8 cellular contexts compared by ENCODE assay signal in genomic region chrX:107537815-107538214, GRCh38.
DNase-seq lines count a peak whose midpoint lies in the region; ATAC-seq, FAIRE-seq and TF ChIP-seq lines count a peak whose summit lies in the region.

No MANE protein-coding gene starts in this region.

- no peak overlapping the region for H4K91ac ChIP-seq in mesenchymal stem cell (ENCODE audit: low read length)

- H2BK5ac ChIP-seq in mesenchymal stem cell (ENCODE audit: low read depth, low read length, poor library complexity, severe bottlenecking): no peak overlapping the region

- no peak overlapping the region for H2BK12ac ChIP-seq in mesenchymal stem cell (ENCODE audit: low read length in 2 of 2)

- H3K4me3 ChIP-seq in bronchial epithelial cell (ENCODE audit: low read depth, low read length) (no peak overlapping the region), mesenchymal stem cell (ENCODE audit: insufficient read depth in 1 of 2, low read depth in 1 of 2, low read length in 2 of 2) (no peak overlapping the region), sigmoid colon (no peak overlapping the region)

- H3K27me3 ChIP-seq in bronchial epithelial cell (ENCODE audit: control insufficient read depth, insufficient read depth, low read length): no peaks in the 10 kb centered on the region
- H3K27me3 ChIP-seq in mesenchymal stem cell (ENCODE audit: control insufficient read depth in 1 of 2, insufficient read depth in 1 of 2, low read length in 2 of 2): peaks cover 5 to 46% of the 10 kb centered on the region in 2 experiments
- no peaks in the 10 kb centered on the region for H3K27me3 ChIP-seq in sigmoid colon

- no peaks in the 10 kb centered on the region for H3K9me3 ChIP-seq in mesenchymal stem cell (ENCODE audit: control insufficient read depth, low read length)
- H3K9me3 ChIP-seq in sigmoid colon: no peaks in the 10 kb centered on the region

- ATAC-seq in HG02798 (IDR thresholded peaks at IDR 0.05; ENCODE audit: poor library complexity, unreplicated experiment) (peak; percentile 50), HG03108 (IDR thresholded peaks at IDR 0.05; ENCODE audit: unreplicated experiment) (no peak)

- H2AK5ac ChIP-seq in mesenchymal stem cell (ENCODE audit: low read length, severe bottlenecking): no peak overlapping the region

- H3K4me2 ChIP-seq in mesenchymal stem cell (ENCODE audit: low read length, poor library complexity, severe bottlenecking): no peak overlapping the region

- H4K8ac ChIP-seq in mesenchymal stem cell (ENCODE audit: low read length): no peak overlapping the region

- H3K4me1 ChIP-seq in mesenchymal stem cell (ENCODE audit: control insufficient read depth, insufficient read depth, low read depth, low read length): no peaks in the 10 kb centered on the region
- no peaks in the 10 kb centered on the region for H3K4me1 ChIP-seq in sigmoid colon

- H3K14ac ChIP-seq in mesenchymal stem cell (ENCODE audit: low read length in 2 of 2): no peak overlapping the region

- no peak overlapping the region for H3K27ac ChIP-seq in RWPE1
- no peak overlapping the region for H3K27ac ChIP-seq in mesenchymal stem cell (ENCODE audit: low read length, poor library complexity, severe bottlenecking)
- H3K27ac ChIP-seq in sigmoid colon: no peak overlapping the region

- H3K36me3 ChIP-seq in bronchial epithelial cell (ENCODE audit: control insufficient read depth, insufficient read depth, low read length) (no peaks in the 10 kb centered on the region), mesenchymal stem cell (ENCODE audit: control insufficient read depth in 1 of 2, insufficient read depth in 2 of 2, low read depth in 1 of 2, low read length in 2 of 2) (no peaks in the 10 kb centered on the region), sigmoid colon (no peaks in the 10 kb centered on the region)

- no peak overlapping the region for H2BK120ac ChIP-seq in mesenchymal stem cell (ENCODE audit: low read depth, low read length)

- no peak overlapping the region for H3K18ac ChIP-seq in mesenchymal stem cell (ENCODE audit: low read depth in 1 of 2, low read length in 2 of 2)

- intact Hi-C loops in posterior cingulate gyrus (cut with DNase I): no loop called here
- intact Hi-C loops in sigmoid colon (cut with DNase I): no loop called here

- H3K79me1 ChIP-seq in mesenchymal stem cell (replicated peaks; ENCODE audit: low read length, poor library complexity, severe bottlenecking): no peaks in the 10 kb centered on the region

- CTCF ChIA-PET in RWPE1 (lab: Yijun Ruan, JAX): interaction anchor here (0.6 kb wide), 1 partner anchor 1773 kb away, joined by 3 read pairs; no protein-coding TSS in a partner anchor

- POLR2A ChIA-PET in RWPE1 (lab: Yijun Ruan, JAX; ENCODE audit: low non-redundant PET): no interaction called here

- no peak for TF ChIP-seq CTCF in RWPE1 (conservative IDR thresholded peaks at IDR 0.05; ENCODE audit: low read depth)
- peak; percentile 48 for TF ChIP-seq CTCF in bronchial epithelial cell (IDR thresholded peaks at IDR 0.05; ENCODE audit: insufficient read depth, low read length, severe bottlenecking)
- no peak for TF ChIP-seq CTCF in sigmoid colon (IDR thresholded peaks at IDR 0.05)

- DNase-seq in ELF-1 (ENCODE audit: low read depth, low spot score) (peak; percentile 70), RWPE1 (ENCODE audit: low spot score) (peak; percentile 13), bronchial epithelial cell (ENCODE audit: low read depth) (peak; percentile 53), mesenchymal stem cell (peak; percentile 46), posterior cingulate gyrus (no peak), sigmoid colon (no peak)

- no peak overlapping the region for H3K4ac ChIP-seq in mesenchymal stem cell (ENCODE audit: low read depth in 1 of 2, low read length in 2 of 2)

- no peak overlapping the region for H2BK15ac ChIP-seq in mesenchymal stem cell (ENCODE audit: low read depth, poor library complexity, severe bottlenecking)

- no peak overlapping the region for H3K9ac ChIP-seq in mesenchymal stem cell (ENCODE audit: low read length)

- H2AFZ ChIP-seq in mesenchymal stem cell (ENCODE audit: low read depth, low read length): no peak overlapping the region

- no peak for TF ChIP-seq EP300 in sigmoid colon (IDR thresholded peaks at IDR 0.05)

- FAIRE-seq in bronchial epithelial cell (lab: Jason Lieb, UNC): no peak

- H3K23ac ChIP-seq in mesenchymal stem cell (ENCODE audit: low read length in 2 of 2): no peak overlapping the region

- 20% methylated on average over 4 of the region's 6 CpGs for WGBS in mesenchymal stem cell
- WGBS in sigmoid colon, 2 donors: 37 to 53% methylated on average over 6 of the region's 6 CpGs

- TF ChIP-seq POLR2A in sigmoid colon (IDR thresholded peaks at IDR 0.05): no peak

Comparison
In these comparisons a context has a peak if more than half of its experiments do, and no peak if none do; other contexts are left out.
1. DNase-seq: peak in ELF-1 (single experiment), RWPE1 (single experiment), bronchial epithelial cell (single experiment) and mesenchymal stem cell (single experiment); none in posterior cingulate gyrus (0 of 10) and sigmoid colon (single experiment).